Comparison of ENCODE assay signal across 12 cellular contexts in genomic region chrX:11887175-11887574, GRCh38.
"Had no signal": no experiment of that assay in that cellular context is flagged by ENCODE, and none has a peak within 500 bp of the region (broad histone marks: within the 10 kb centered on the region; RNA-seq: fewer than 3 reads in every experiment).

No MANE protein-coding gene starts in this region.

- H3K27ac ChIP-seq: left ventricle myocardium inferior had no signal

- H3K4me3 ChIP-seq: left ventricle myocardium inferior had no signal

- ATAC-seq: effector memory CD8-positive, alpha-beta T cell; right cardiac atrium had no signal

- DNase-seq: activated CD4-positive, CD25-positive, alpha-beta regulatory T cell treated with anti-CD3 and anti-CD28 coated beads, Interleukin-2, amount 50 U/mL, for 72 hours; activated naive CD4-positive, alpha-beta T cell treated with Interleukin-2 at 50 U/mL for 16 hours; anterior cingulate cortex; effector memory CD8-positive, alpha-beta T cell; hippocampal formation; kidney; left ventricle myocardium inferior; occipital lobe; right cardiac atrium; stimulated activated CD4-positive, alpha-beta T cell treated with anti-CD3 and anti-CD28 coated beads, Interleukin-1b, Interleukin-23, amount 100 ng/mL, for 48 hours; T-helper 1 cell; T1000 had no signal

- H3K4me1 ChIP-seq: left ventricle myocardium inferior had no signal

- H3K9me3 ChIP-seq: left ventricle myocardium inferior had no signal

- H3K36me3 ChIP-seq: left ventricle myocardium inferior had no signal
